In the genomic region with DNA sequence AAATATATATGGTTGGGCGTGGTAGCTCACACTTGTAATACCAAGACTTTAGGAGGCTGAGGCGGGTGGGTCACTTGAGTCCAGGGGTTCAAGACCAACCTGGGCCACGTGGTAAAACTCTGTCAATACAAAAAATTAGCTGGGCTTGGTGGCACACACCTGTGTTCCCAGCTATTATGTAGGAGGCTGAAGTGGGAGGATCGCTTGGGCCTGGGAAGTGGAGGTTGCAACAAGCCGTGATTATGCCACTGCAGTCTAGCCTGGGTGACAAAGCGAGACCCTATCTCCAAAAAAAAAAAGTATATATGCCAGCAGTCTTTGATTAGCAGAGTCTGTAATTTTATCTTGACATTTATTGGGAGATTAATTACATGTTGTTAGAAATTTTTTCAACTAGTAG, we compare ENCODE assay signal across 17 cellular contexts. TPM values are rescaled to one million over a fixed set of nuclear protein-coding genes. Genes with fewer than 3 reads are reported as not detected.
DNase-seq lines count a peak whose midpoint lies in the region; ATAC-seq, FAIRE-seq and TF ChIP-seq lines count a peak whose summit lies in the region.
"Had no signal": no experiment of that assay in that cellular context is flagged by ENCODE, and none has a peak within 500 bp of the region (broad histone marks: within the 10 kb centered on the region; RNA-seq: fewer than 3 reads in every experiment).

No MANE protein-coding gene starts in this region.

- H2AFZ ChIP-seq in K562 (ENCODE audit: low read depth, low read length) = no peak overlapping the region

- in situ Hi-C loops in K562 (cut with MboI) = no loop called here

- no peak overlapping the region for H2AK5ac ChIP-seq in mesendoderm (ENCODE audit: low read length)

- H2BK5ac ChIP-seq in mesendoderm (ENCODE audit: low read length) = no peak overlapping the region

- H3K27me3 ChIP-seq in K562 (ENCODE audit: control insufficient read depth in 2 of 2, insufficient read depth in 2 of 2, low read length in 2 of 2) (no peaks in the 10 kb centered on the region), mesendoderm (ENCODE audit: insufficient read depth, low read length, poor library complexity) (no peaks in the 10 kb centered on the region)
- H3K27me3 ChIP-seq: BLaER1 had no signal

- H3K9me3 ChIP-seq in K562 (replicated peaks; ENCODE audit: control insufficient read depth, insufficient read depth, low read depth, low read length) = no peaks in the 10 kb centered on the region
- H3K9me3 ChIP-seq: BLaER1, HAP-1 had no signal

- H3K4me3 ChIP-seq in K562 (no peak overlapping the region), mesendoderm (ENCODE audit: low read length) (no peak overlapping the region)
- H3K4me3 ChIP-seq: BLaER1, HAP-1 had no signal

- no peak for FAIRE-seq in GM12891 (lab: Jason Lieb, UNC)
- FAIRE-seq in K562 (lab: Jason Lieb, UNC) = no peak
- FAIRE-seq: GM19239 had no signal

- H3K79me2 ChIP-seq in K562 (ENCODE audit: control insufficient read depth, insufficient read depth, low read length) = peaks cover 34% of the 10 kb centered on the region
- H3K79me2 ChIP-seq in mesendoderm (ENCODE audit: control insufficient read depth, insufficient read depth, low read length) = no peaks in the 10 kb centered on the region

- H2BK15ac ChIP-seq in mesendoderm (replicated peaks; ENCODE audit: low read depth) = no peak overlapping the region

- peak overlapping the region; percentile 13 for H4K8ac ChIP-seq in mesendoderm (ENCODE audit: low read depth, low read length)

- TF ChIP-seq EP300 in K562 (IDR thresholded peaks at IDR 0.05; ENCODE audit: low read length) = no peak

- H3K9me1 ChIP-seq in K562 (ENCODE audit: control insufficient read depth, insufficient read depth, low read length) = no peaks in the 10 kb centered on the region

- CTCF ChIA-PET in K562 (lab: Yijun Ruan, JAX; ENCODE audit: low intra/inter-chr PET ratio) = no interaction called here

- H3K4me2 ChIP-seq in K562 (ENCODE audit: insufficient read depth, low read length) (no peak overlapping the region), mesendoderm (ENCODE audit: low read length) (no peak overlapping the region)
- H3K4me2 ChIP-seq: BLaER1 had no signal

- no peak for TF ChIP-seq RAD21 in K562 (CRISPR knock-in tag; conservative IDR thresholded peaks at IDR 0.05 in 1 of 2, IDR thresholded peaks at IDR 0.05 in 1 of 2)

- TF ChIP-seq CTCF in K562 (IDR thresholded peaks at IDR 0.05 in 2 of 3, conservative IDR thresholded peaks at IDR 0.05 in 1 of 3; ENCODE audit: insufficient read depth in 2 of 3, low read depth in 1 of 3, low read length in 3 of 3) = no peak

- peak; percentile 38 for DNase-seq in activated CD8-positive, alpha-beta memory T cell treated with anti-CD3 and anti-CD28 coated beads for 24 hours
- no peak for DNase-seq in activated CD8-positive, alpha-beta memory T cell treated with anti-CD3 and anti-CD28 coated beads, Interleukin-2, amount 50 U/mL, for 4 hours
- DNase-seq in GM12891 (ENCODE audit: insufficient read length, low spot score) (no peak), K562 (ENCODE audit: extremely low read depth in 1 of 4, low spot score in 3 of 4) (no peak), mesendoderm (no peak), amniotic stem cell (lab: John Stamatoyannopoulos, UW) (no peak), cerebellar nuclear complex (lab: John Stamatoyannopoulos, UW) (no peak)
- DNase-seq in stimulated activated CD4-positive, alpha-beta T cell treated with anti-CD3 and anti-CD28 coated beads, Interleukin-4, amount 100 ng/mL, for 24 hours = no peak
- DNase-seq: CD4-positive, alpha-beta memory T cell; DMS153; DMS79; GF-D8 had no signal

- no peak overlapping the region for H2BK120ac ChIP-seq in mesendoderm (ENCODE audit: low read depth, low read length)

- no peak overlapping the region for H3K23ac ChIP-seq in mesendoderm (ENCODE audit: low read length)

- POLR2A ChIA-PET in K562 (lab: Yijun Ruan, JAX) = no interaction called here

- no peak overlapping the region for H3K9ac ChIP-seq in K562 (ENCODE audit: insufficient read depth in 1 of 2, low read depth in 2 of 2, low read length in 2 of 2)
- H3K9ac ChIP-seq in mesendoderm (ENCODE audit: low read length) = no peak overlapping the region
- H3K9ac ChIP-seq: BLaER1 had no signal

- H3K18ac ChIP-seq in mesendoderm (ENCODE audit: low read length) = no peak overlapping the region

- 83% methylated on average over 4 of the region's 6 CpGs for WGBS in K562 (ENCODE audit: insufficient coverage, low coverage, missing lambda C conversion rate)
- no CpG with 5 or more reads among the region's 6 CpGs for WGBS in mesendoderm (ENCODE audit: extremely low coverage, insufficient coverage, low lambda C conversion rate)

- no TSS peak for BruUV-seq in K562 (replicated peaks; lab: Mats Ljungman, UMichigan)

- ATAC-seq in K562 = no peak; the same call in 2 of the 3 replicates

- TF ChIP-seq POLR2A in GM12891 (IDR thresholded peaks at IDR 0.05; ENCODE audit: low read depth, low read length) (peak; percentile 32; the same call in 1 of the 2 replicates), K562 (conservative IDR thresholded peaks at IDR 0.05) (no peak)

- no peak overlapping the region for H3K27ac ChIP-seq in K562 (ENCODE audit: extremely low read depth, low read depth, low read length)
- H3K27ac ChIP-seq in mesendoderm (ENCODE audit: low read depth, low read length) = no peak overlapping the region
- H3K27ac ChIP-seq: 22Rv1, BLaER1, HL-60 had no signal

- H3K56ac ChIP-seq in mesendoderm (ENCODE audit: low read length) = no peak overlapping the region

- H3K36me3 ChIP-seq in K562 (ENCODE audit: control insufficient read depth, insufficient read depth, low read length) = peaks cover 90% of the 10 kb centered on the region
- no peaks in the 10 kb centered on the region for H3K36me3 ChIP-seq in mesendoderm (ENCODE audit: control insufficient read depth, insufficient read depth, low read length)

- H3K4me1 ChIP-seq in K562 (replicated peaks in 1 of 2; ENCODE audit: control insufficient read depth in 2 of 2, insufficient read depth in 2 of 2, low read length in 2 of 2) = no peaks in the 10 kb centered on the region; a peak in 1 of 5 replicates
- H3K4me1 ChIP-seq in mesendoderm (ENCODE audit: control insufficient read depth, low read depth, low read length) = no peaks in the 10 kb centered on the region
- H3K4me1 ChIP-seq: BLaER1 had no signal

- no peak overlapping the region for H3K4ac ChIP-seq in mesendoderm (ENCODE audit: low read depth, low read length)

- intact Hi-C loops in K562 (cut with micrococcal nuclease) = no loop called here

- H4K5ac ChIP-seq in mesendoderm (ENCODE audit: low read length) = no peak overlapping the region

- H4K20me1 ChIP-seq in K562 (replicated peaks; ENCODE audit: control insufficient read depth, insufficient read depth, low read length) = no peaks in the 10 kb centered on the region
- H4K20me1 ChIP-seq: BLaER1 had no signal

- H3K79me1 ChIP-seq in mesendoderm (ENCODE audit: low read length) = no peaks in the 10 kb centered on the region

TF ChIP-seq in GM12891, 5 proteins besides CTCF, POLR2A, EP300 and RAD21 (continues in another document):
- no peak for TF ChIP-seq SPI1 (IDR thresholded peaks at IDR 0.05; ENCODE audit: low read depth, low read length)
- no peak for TF ChIP-seq POU2F2 (IDR thresholded peaks at IDR 0.05; ENCODE audit: low read depth, low read length)

TF ChIP-seq in K562, 482 proteins besides CTCF, POLR2A, EP300 and RAD21 (continues in another document):
- TF ChIP-seq TOE1 (IDR thresholded peaks at IDR 0.05; ENCODE audit: borderline replicate concordance) (no peak), TOE1 (CRISPR knock-in tag; IDR thresholded peaks at IDR 0.05; ENCODE audit: borderline replicate concordance, low read depth) (no peak)

RNA-seq across cellular contexts. Expression of gene EIF2S3, which starts 8.7 kb away (rescaled TPM):
- polyA plus RNA-seq in GM12891 (2012; ENCODE audit: low read depth, missing spikeins) = 123 TPM
- 200 and 407 TPM in 2 replicates for total RNA-seq in K562 (2011; cell fraction: chromatin; rRNA removed; ENCODE audit: low replicate concordance)
- 127 and 141 TPM in 2 replicates for total RNA-seq in K562 (2011; cell fraction: nucleolus; rRNA removed)
- 216 and 294 TPM in 2 replicates for total RNA-seq in K562 (2011; cell fraction: nucleoplasm; rRNA removed)
- total RNA-seq in K562 (2014; rRNA removed) = 243 and 256 TPM in 2 replicates
- total RNA-seq in K562 (2014; rRNA removed; fragmentation: Illumina TruSeq; extraction: Trizol) = 439 and 497 TPM in 2 replicates
- total RNA-seq in K562 (2015; rRNA removed; fragmentation: Illumina TruSeq; extraction: Trizol) = 354 and 375 TPM in 2 replicates
- total RNA-seq in K562 (2021) = 313 and 344 TPM in 2 replicates
- polyA plus RNA-seq in K562 (2011; rRNA removed) = 206 and 228 TPM in 2 replicates
- polyA plus RNA-seq in K562 (2011; cell fraction: cytosol; rRNA removed) = 123 and 178 TPM in 2 replicates
- polyA plus RNA-seq in K562 (2011; cell fraction: nucleus; rRNA removed) = 185 and 235 TPM in 2 replicates
- 218 and 304 TPM in 2 replicates for polyA plus RNA-seq in K562 (2012)
- 289 and 316 TPM in 2 replicates for polyA plus RNA-seq in K562 (2014; fragmentation: Illumina TruSeq; extraction: Trizol)
- 100 to 1,000 TPM; 148 to 192 TPM for polyA plus RNA-seq in K562 (2014; fragmentation: Nextera tagmentation; extraction: Ambion mirVana)
- 275 and 280 TPM in 2 replicates for polyA plus RNA-seq in K562 (2014; rRNA removed)
- 294 and 397 TPM in 2 replicates for polyA minus RNA-seq in K562 (2011; rRNA and poly(A)+ RNA removed)
- polyA minus RNA-seq in K562 (2011; cell fraction: cytosol; rRNA and poly(A)+ RNA removed) = 263 and 330 TPM in 2 replicates
- 68.8 and 126 TPM in 2 replicates for polyA minus RNA-seq in K562 (2011; cell fraction: nucleus; rRNA and poly(A)+ RNA removed)
- 150 TPM for polyA plus RNA-seq in mesendoderm (2013, experiment 1 of 2)
- 149 TPM for polyA plus RNA-seq in mesendoderm (2013, experiment 2 of 2)

RNA-seq across cellular contexts. Expression of gene KLHL15, which starts 36.5 kb away (rescaled TPM):
- 4.4 TPM for polyA plus RNA-seq in GM12891 (2012; ENCODE audit: low read depth, missing spikeins)
- 15.2 and 27.2 TPM in 2 replicates for total RNA-seq in K562 (2011; cell fraction: chromatin; rRNA removed; ENCODE audit: low replicate concordance)
- 8.3 and 9.1 TPM in 2 replicates for total RNA-seq in K562 (2011; cell fraction: nucleolus; rRNA removed)
- 13.7 and 21.4 TPM in 2 replicates for total RNA-seq in K562 (2011; cell fraction: nucleoplasm; rRNA removed)
- total RNA-seq in K562 (2014; rRNA removed) = 6.4 and 6.7 TPM in 2 replicates
- 12.4 and 14.6 TPM in 2 replicates for total RNA-seq in K562 (2014; rRNA removed; fragmentation: Illumina TruSeq; extraction: Trizol)
- 10.1 and 10.9 TPM in 2 replicates for total RNA-seq in K562 (2015; rRNA removed; fragmentation: Illumina TruSeq; extraction: Trizol)
- total RNA-seq in K562 (2021) = 10.3 and 10.7 TPM in 2 replicates
- polyA plus RNA-seq in K562 (2011; rRNA removed) = 11.4 and 11.8 TPM in 2 replicates
- 2.4 and 6.5 TPM in 2 replicates for polyA plus RNA-seq in K562 (2011; cell fraction: cytosol; rRNA removed)
- polyA plus RNA-seq in K562 (2011; cell fraction: nucleus; rRNA removed) = 6.7 and 9.2 TPM in 2 replicates
- polyA plus RNA-seq in K562 (2012) = 5.4 and 5.5 TPM in 2 replicates
- polyA plus RNA-seq in K562 (2014; fragmentation: Illumina TruSeq; extraction: Trizol) = 6.5 and 7.6 TPM in 2 replicates
- 1 to 10 TPM; 3.0 to 3.2 TPM for polyA plus RNA-seq in K562 (2014; fragmentation: Nextera tagmentation; extraction: Ambion mirVana)
- polyA plus RNA-seq in K562 (2014; rRNA removed) = 6.7 and 7.3 TPM in 2 replicates
- polyA minus RNA-seq in K562 (2011; rRNA and poly(A)+ RNA removed) = 27.3 and 27.8 TPM in 2 replicates
- polyA minus RNA-seq in K562 (2011; cell fraction: cytosol; rRNA and poly(A)+ RNA removed) = 6.6 and 10.5 TPM in 2 replicates
- 6.6 and 10.9 TPM in 2 replicates for polyA minus RNA-seq in K562 (2011; cell fraction: nucleus; rRNA and poly(A)+ RNA removed)
- polyA plus RNA-seq in mesendoderm (2013, experiment 1 of 2) = 3.3 TPM
- polyA plus RNA-seq in mesendoderm (2013, experiment 2 of 2) = 3.4 TPM
